ENCODE assay signal across 6 cellular contexts in the genomic region with DNA sequence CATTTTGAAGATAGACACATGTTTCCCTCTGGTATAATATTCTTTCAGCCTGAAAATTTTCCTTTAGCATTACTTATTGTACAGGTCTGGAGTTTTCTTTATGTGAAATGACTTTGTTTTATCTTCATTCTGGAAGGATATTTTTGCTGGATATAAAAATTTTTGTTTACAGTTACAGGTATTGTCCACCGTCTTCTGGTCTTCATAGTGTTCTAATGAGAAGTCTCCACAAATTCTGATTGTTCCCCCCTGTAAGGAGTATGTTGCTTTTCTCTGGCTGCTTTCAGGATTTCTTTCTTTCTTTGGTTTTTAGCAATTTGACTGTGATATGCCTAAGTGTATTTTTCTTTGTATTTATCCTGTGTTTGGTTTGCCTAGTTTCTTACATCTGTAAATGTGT.
"Had no signal": no experiment of that assay in that cellular context is flagged by ENCODE, and none has a peak within 500 bp of the region (broad histone marks: within the 10 kb centered on the region; RNA-seq: fewer than 3 reads in every experiment).

No MANE protein-coding gene starts in this region.

- H3K9ac ChIP-seq: GM23248, KMS-11 had no signal

- H3K4me2 ChIP-seq: KMS-11 had no signal

- H2AFZ ChIP-seq: GM23248 had no signal

- H3K4me1 ChIP-seq: HAP-1 had no signal

- H3K4me3 ChIP-seq: GM23248, HAP-1 had no signal

- H3K27ac ChIP-seq: GM23248, KMS-11 had no signal

- FAIRE-seq: HTR-8/SVneo had no signal

- DNase-seq: GM23248, GOT3, H7 had no signal
